ENCODE assay signal across 1 cellular context in the genomic region with DNA sequence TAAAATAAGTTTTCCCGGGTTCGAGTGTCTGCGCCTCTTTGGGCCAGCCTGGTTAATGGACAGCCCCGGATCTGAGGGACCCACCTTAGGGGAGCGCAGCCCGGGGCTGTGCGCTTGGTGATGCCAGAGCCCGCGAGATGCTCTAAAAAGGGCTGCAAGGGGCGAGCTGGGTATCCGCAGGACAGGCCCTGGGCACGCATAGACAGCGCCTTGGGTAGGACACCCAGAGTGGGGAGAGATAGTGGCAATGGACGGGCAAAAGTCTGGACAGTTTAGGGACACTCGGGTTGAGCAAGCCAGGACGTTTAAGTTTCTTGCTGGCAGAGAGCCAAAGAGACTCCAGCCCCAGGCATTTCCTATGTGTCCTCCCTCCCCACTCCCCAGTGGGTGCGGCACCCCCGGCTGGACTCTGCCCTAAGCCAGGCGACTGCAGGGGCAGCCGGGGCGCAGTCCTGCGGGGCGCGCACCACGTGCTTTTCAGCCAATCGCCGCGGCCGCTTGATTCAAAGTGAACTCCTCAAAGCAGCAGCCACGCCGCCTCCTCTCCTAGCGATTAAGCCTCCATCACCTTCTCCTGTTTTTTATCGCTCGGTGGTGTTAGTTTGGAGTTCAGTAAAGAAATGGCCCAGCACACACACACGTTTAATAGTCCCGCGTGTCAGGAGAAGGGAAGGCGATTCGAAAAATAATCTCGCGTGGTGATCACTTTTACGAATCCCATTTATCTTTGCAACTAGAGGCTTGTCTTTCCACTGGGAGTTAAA.
A peak's percentile ranks its signal among the peaks of the same experiment; 100 is the strongest.
TF ChIP-seq lines count a peak whose summit lies in the region.

No MANE protein-coding gene starts in this region.

TF ChIP-seq in A549, 52 proteins besides CTCF, POLR2A, EP300 and RAD21 (continued from another document):
- TF ChIP-seq BHLHE40 (IDR thresholded peaks at IDR 0.05; ENCODE audit: low read depth, low read length) (0 out of 2 replicates have a peak, but pooled peaks have one; percentile 28), RFX5 (IDR thresholded peaks at IDR 0.05) (no peak), GATA3 (IDR thresholded peaks at IDR 0.05; ENCODE audit: borderline replicate concordance) (no peak; the same call in 1 of the 2 replicates), CBX8 (IDR thresholded peaks at IDR 0.05) (no peak), KDM5A (IDR thresholded peaks at IDR 0.05) (no peak), USF2 (IDR thresholded peaks at IDR 0.05) (peak; percentile 87), HOXB5 (CRISPR knock-in tag; IDR thresholded peaks at IDR 0.05) (no peak), HMGXB4 (CRISPR knock-in tag; IDR thresholded peaks at IDR 0.05; ENCODE audit: borderline replicate concordance) (no peak), RCOR1 (IDR thresholded peaks at IDR 0.05; ENCODE audit: low read depth, low read length) (no peak), ESRRA (IDR thresholded peaks at IDR 0.05; ENCODE audit: borderline replicate concordance, low read length) (no peak), SREBF2 (IDR thresholded peaks at IDR 0.05) (no peak), CHD4 (IDR thresholded peaks at IDR 0.05; ENCODE audit: borderline replicate concordance) (no peak), MAX (IDR thresholded peaks at IDR 0.05) (peak; percentile 94), ZSCAN20 (CRISPR knock-in tag; IDR thresholded peaks at IDR 0.05) (no peak), POLR2AphosphoS2 (conservative IDR thresholded peaks at IDR 0.05; ENCODE audit: low read length) (no peak), PHF8 (IDR thresholded peaks at IDR 0.05; ENCODE audit: borderline replicate concordance, low read depth) (no peak), CEBPB (IDR thresholded peaks at IDR 0.05) (peak in 1 of 2 experiments; percentile 64; a peak in 3 of 4 replicates), JUN (IDR thresholded peaks at IDR 0.05) (0 out of 5 replicates have a peak, but pooled peaks of 1 of the 2 experiments have one; percentile 49), SMC3 (IDR thresholded peaks at IDR 0.05) (0 out of 3 replicates have a peak, but pooled peaks have one; percentile 6), EHMT2 (IDR thresholded peaks at IDR 0.05; ENCODE audit: low read depth) (no peak), FOSL2 (IDR thresholded peaks at IDR 0.05) (no peak), FOSL2 (CRISPR knock-in tag; IDR thresholded peaks at IDR 0.05) (no peak), MAZ (IDR thresholded peaks at IDR 0.05; ENCODE audit: borderline replicate concordance, low read depth, low read length) (no peak)
- TF ChIP-seq, protein P1, sequence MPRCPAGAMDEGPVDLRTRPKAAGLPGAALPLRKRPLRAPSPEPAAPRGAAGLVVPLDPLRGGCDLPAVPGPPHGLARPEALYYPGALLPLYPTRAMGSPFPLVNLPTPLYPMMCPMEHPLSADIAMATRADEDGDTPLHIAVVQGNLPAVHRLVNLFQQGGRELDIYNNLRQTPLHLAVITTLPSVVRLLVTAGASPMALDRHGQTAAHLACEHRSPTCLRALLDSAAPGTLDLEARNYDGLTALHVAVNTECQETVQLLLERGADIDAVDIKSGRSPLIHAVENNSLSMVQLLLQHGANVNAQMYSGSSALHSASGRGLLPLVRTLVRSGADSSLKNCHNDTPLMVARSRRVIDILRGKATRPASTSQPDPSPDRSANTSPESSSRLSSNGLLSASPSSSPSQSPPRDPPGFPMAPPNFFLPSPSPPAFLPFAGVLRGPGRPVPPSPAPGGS (IDR thresholded peaks at IDR 0.05): no peak; the same call in 1 of the 3 replicates
- TF ChIP-seq, protein P2, sequence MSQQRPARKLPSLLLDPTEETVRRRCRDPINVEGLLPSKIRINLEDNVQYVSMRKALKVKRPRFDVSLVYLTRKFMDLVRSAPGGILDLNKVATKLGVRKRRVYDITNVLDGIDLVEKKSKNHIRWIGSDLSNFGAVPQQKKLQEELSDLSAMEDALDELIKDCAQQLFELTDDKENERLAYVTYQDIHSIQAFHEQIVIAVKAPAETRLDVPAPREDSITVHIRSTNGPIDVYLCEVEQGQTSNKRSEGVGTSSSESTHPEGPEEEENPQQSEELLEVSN (IDR thresholded peaks at IDR 0.05; ENCODE audit: borderline replicate concordance, low read depth): peak; percentile 61
- TF ChIP-seq, protein P3, sequence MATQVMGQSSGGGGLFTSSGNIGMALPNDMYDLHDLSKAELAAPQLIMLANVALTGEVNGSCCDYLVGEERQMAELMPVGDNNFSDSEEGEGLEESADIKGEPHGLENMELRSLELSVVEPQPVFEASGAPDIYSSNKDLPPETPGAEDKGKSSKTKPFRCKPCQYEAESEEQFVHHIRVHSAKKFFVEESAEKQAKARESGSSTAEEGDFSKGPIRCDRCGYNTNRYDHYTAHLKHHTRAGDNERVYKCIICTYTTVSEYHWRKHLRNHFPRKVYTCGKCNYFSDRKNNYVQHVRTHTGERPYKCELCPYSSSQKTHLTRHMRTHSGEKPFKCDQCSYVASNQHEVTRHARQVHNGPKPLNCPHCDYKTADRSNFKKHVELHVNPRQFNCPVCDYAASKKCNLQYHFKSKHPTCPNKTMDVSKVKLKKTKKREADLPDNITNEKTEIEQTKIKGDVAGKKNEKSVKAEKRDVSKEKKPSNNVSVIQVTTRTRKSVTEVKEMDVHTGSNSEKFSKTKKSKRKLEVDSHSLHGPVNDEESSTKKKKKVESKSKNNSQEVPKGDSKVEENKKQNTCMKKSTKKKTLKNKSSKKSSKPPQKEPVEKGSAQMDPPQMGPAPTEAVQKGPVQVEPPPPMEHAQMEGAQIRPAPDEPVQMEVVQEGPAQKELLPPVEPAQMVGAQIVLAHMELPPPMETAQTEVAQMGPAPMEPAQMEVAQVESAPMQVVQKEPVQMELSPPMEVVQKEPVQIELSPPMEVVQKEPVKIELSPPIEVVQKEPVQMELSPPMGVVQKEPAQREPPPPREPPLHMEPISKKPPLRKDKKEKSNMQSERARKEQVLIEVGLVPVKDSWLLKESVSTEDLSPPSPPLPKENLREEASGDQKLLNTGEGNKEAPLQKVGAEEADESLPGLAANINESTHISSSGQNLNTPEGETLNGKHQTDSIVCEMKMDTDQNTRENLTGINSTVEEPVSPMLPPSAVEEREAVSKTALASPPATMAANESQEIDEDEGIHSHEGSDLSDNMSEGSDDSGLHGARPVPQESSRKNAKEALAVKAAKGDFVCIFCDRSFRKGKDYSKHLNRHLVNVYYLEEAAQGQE (IDR thresholded peaks at IDR 0.05): no peak
TF ChIP-seq in A549: peak in this region for 8.
